Comparison of ENCODE assay signal across 9 cellular contexts in the genomic region with DNA sequence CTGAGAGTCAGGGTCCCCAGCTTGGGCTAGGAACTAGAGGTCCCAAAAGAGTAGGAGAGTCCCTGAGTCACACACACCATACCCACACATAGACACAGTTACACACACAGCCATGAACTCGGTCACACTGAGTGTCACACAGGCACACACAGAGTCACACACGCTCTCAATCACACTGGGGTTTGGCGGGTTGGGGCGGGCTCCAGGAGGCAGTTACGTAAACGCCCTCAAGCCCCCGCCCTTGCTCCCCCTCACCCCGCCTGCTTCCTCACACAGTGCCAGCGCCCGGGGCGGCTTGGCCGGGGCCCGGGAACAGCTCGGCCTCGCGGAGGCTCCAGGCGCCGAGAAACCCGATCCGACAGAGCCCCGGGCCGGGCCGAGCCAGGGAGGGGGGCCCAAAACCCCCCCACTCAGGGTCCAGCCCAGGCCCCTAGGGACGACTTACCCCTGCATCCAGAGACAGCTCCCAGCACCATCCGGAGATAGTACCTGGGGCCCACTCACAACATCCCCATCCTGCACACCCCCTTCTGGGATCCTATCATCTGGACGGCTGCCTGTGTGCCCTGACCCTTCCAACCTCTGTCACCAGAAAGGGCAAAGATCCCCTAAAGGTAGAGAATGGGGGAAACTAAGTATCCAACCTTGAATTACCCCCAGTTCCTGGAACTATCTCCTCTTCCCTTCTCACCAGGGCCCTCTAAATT. TPM values are rescaled to one million over a fixed set of nuclear protein-coding genes. Genes with fewer than 3 reads are reported as not detected.
DNase-seq lines count a peak whose midpoint lies in the region.
"Had no signal": no experiment of that assay in that cellular context is flagged by ENCODE, and none has a peak within 500 bp of the region (broad histone marks: within the 10 kb centered on the region; RNA-seq: fewer than 3 reads in every experiment).

No MANE protein-coding gene starts in this region.

- H3K27me3 ChIP-seq in neuron (ENCODE audit: insufficient read depth, low read length), result peaks cover 13% of the 10 kb centered on the region

- H3K36me3 ChIP-seq in neuron (ENCODE audit: insufficient read depth, low read length), result no peaks in the 10 kb centered on the region

- no peak overlapping the region for H2AFZ ChIP-seq in neuron (ENCODE audit: low read depth, low read length)

- peaks cover 36% of the 10 kb centered on the region for H3K4me1 ChIP-seq in neuron (ENCODE audit: insufficient read depth, low read length)

- no peaks in the 10 kb centered on the region for H3K9me3 ChIP-seq in neuron (ENCODE audit: low read length)

- peak overlapping the region; percentile 14 for H3K4me3 ChIP-seq in neuron (ENCODE audit: low read length)
- H3K4me3 ChIP-seq: skin epidermis had no signal

- DNase-seq in Daoy (ENCODE audit: low read depth), result peak; percentile 32
- peak; percentile 88 for DNase-seq in NCI-H69 (lab: John Stamatoyannopoulos, UW)
- DNase-seq in globus pallidus (ENCODE audit: low spot score), result peak; percentile 71
- no peak for DNase-seq in COR-L47 (lab: John Stamatoyannopoulos, UW)
- DNase-seq in GM19238 (ENCODE audit: insufficient read length, low spot score), result no peak
- no peak for DNase-seq in GOT3 (lab: John Stamatoyannopoulos, UW)
- DNase-seq in DMS53 treated with DMSO at 0.1 percent for 48 hours (lab: John Stamatoyannopoulos, UW; ENCODE audit: unreplicated experiment), result no peak

RNA-seq across cellular contexts. Expression of a gene that starts 3.5 kb away (rescaled TPM):
- 1.6 TPM in 1 of 2 replicates, not detected in the other for total RNA-seq in Daoy (2014; rRNA removed; shearing (Covaris generic))

RNA-seq across cellular contexts. Expression of a gene that starts 18.8 kb away (rescaled TPM):
- total RNA-seq in Daoy (2014; rRNA removed; shearing (Covaris generic)), result 22.0 and 30.8 TPM in 2 replicates

RNA-seq across cellular contexts. Expression of a gene that starts 27.2 kb away (rescaled TPM):
- 99.6 and 157 TPM in 2 replicates for total RNA-seq in Daoy (2014; rRNA removed; shearing (Covaris generic))

RNA-seq across cellular contexts. Expression of a gene that starts 35.8 kb away (rescaled TPM):
- not detected in 2 replicates for total RNA-seq in Daoy (2014; rRNA removed; shearing (Covaris generic))

RNA-seq across cellular contexts. Expression of a gene that starts 44.5 kb away (rescaled TPM):
- total RNA-seq in Daoy (2014; rRNA removed; shearing (Covaris generic)), result 72.3 and 88.6 TPM in 2 replicates

Comparison
In these comparisons a context has a peak if more than half of its experiments do, and no peak if none do; other contexts are left out.
1. DNase-seq: peak in Daoy (single experiment), NCI-H69 (single experiment) and globus pallidus (single experiment); none in COR-L47 (single experiment), GM19238 (single experiment), GOT3 (single experiment) and DMS53 treated with DMSO at 0.1 percent for 48 hours (single experiment).